26 cellular contexts compared by ENCODE assay signal in genomic region chr1:29519733-29520132, GRCh38.
A peak's percentile ranks its signal among the peaks of the same experiment; 100 is the strongest.
DNase-seq lines count a peak whose midpoint lies in the region; ATAC-seq and TF ChIP-seq lines count a peak whose summit lies in the region.
"Had no signal": no experiment of that assay in that cellular context is flagged by ENCODE, and none has a peak within 500 bp of the region (broad histone marks: within the 10 kb centered on the region; RNA-seq: fewer than 3 reads in every experiment).

No MANE protein-coding gene starts in this region.

- no peaks in the 10 kb centered on the region for H3K4me1 ChIP-seq in tibial nerve
- H3K4me1 ChIP-seq: breast epithelium, Caco-2, right lobe of liver had no signal

- H3K9me3 Mint-ChIP-seq in WTC11 (no peaks in the 10 kb centered on the region), type B pancreatic cell (no peaks in the 10 kb centered on the region)
- H3K9me3 Mint-ChIP-seq in activated T-cell treated with anti-CD3 and anti-CD28 coated beads, Interleukin-2, amount 50 U/mL, for 4 hours, result no peaks in the 10 kb centered on the region
- H3K9me3 Mint-ChIP-seq: activated naive CD8-positive, alpha-beta T cell treated with anti-CD3 and anti-CD28 coated beads, Interleukin-2, amount 10 ng/mL, durations not matched to agents 7 days and 5 days; activated T-helper 2 cell treated with anti-CD3 and anti-CD28 coated beads, Interferon-gamma antibody, Interleukin-2, Interleukin-4, amounts not matched to agents 10 μg/mL and 5 μg/mL and 100 μg/mL, durations not matched to agents 14 hours and 24 hours and 36 hours; stimulated activated effector memory CD8-positive, alpha-beta T cell treated with anti-CD3 and anti-CD28 coated beads, Interleukin-12 subunit alpha, Interleukin-12 subunit beta, amount 100 ng/mL, for 72 hours had no signal

- H3K4me1 Mint-ChIP-seq in WTC11 (peaks cover 20% of the 10 kb centered on the region), type B pancreatic cell (ENCODE audit: unreplicated experiment) (peaks cover 14% of the 10 kb centered on the region)
- no peaks in the 10 kb centered on the region for H3K4me1 Mint-ChIP-seq in activated T-cell treated with anti-CD3 and anti-CD28 coated beads, Interleukin-2, amount 50 U/mL, for 4 hours (ENCODE audit: low read depth)
- H3K4me1 Mint-ChIP-seq: activated naive CD8-positive, alpha-beta T cell treated with anti-CD3 and anti-CD28 coated beads, Interleukin-2, amount 10 ng/mL, durations not matched to agents 7 days and 5 days; stimulated activated effector memory CD8-positive, alpha-beta T cell treated with anti-CD3 and anti-CD28 coated beads, Interleukin-12 subunit alpha, Interleukin-12 subunit beta, amount 100 ng/mL, for 72 hours had no signal

- peak; percentile 32 for DNase-seq in activated CD8-positive, alpha-beta memory T cell treated with anti-CD3 and anti-CD28 coated beads for 24 hours
- DNase-seq in activated CD8-positive, alpha-beta memory T cell treated with anti-CD3 and anti-CD28 coated beads, Interleukin-2, amount 50 U/mL, for 4 hours, result no peak
- peak; percentile 5 for DNase-seq in WTC11 (ENCODE audit: low spot score)
- peak; percentile 24 for DNase-seq in left lobe of liver (ENCODE audit: low spot score)
- peak; percentile 31 for DNase-seq in type B pancreatic cell (ENCODE audit: extremely low spot score, unreplicated experiment)
- DNase-seq in SHP77 treated with DMSO at 0.1 percent for 48 hours (lab: John Stamatoyannopoulos, UW), result no peak
- no peak for DNase-seq in activated T-cell treated with anti-CD3 and anti-CD28 coated beads, Interleukin-2, amount 50 U/mL, for 4 hours
- DNase-seq in tibial nerve (ENCODE audit: low spot score in 2 of 2), result no peak
- DNase-seq: activated CD4-positive, CD25-positive, alpha-beta regulatory T cell treated with anti-CD3 and anti-CD28 coated beads, Interleukin-2, amount 50 U/mL, for 72 hours; activated naive CD8-positive, alpha-beta T cell treated with anti-CD3 and anti-CD28 coated beads, Interleukin-2, amount 10 ng/mL, durations not matched to agents 7 days and 5 days; Caco-2; dermis blood vessel endothelial cell; foreskin fibroblast; hippocampal formation; NCI-H1436; RPMI8226; T1000 had no signal

- H3K36me3 Mint-ChIP-seq in WTC11 (no peaks in the 10 kb centered on the region), type B pancreatic cell (no peaks in the 10 kb centered on the region)
- H3K36me3 Mint-ChIP-seq in activated T-cell treated with anti-CD3 and anti-CD28 coated beads, Interleukin-2, amount 50 U/mL, for 4 hours (ENCODE audit: insufficient read depth), result no peaks in the 10 kb centered on the region
- H3K36me3 Mint-ChIP-seq: activated naive CD8-positive, alpha-beta T cell treated with anti-CD3 and anti-CD28 coated beads, Interleukin-2, amount 10 ng/mL, durations not matched to agents 7 days and 5 days; stimulated activated effector memory CD8-positive, alpha-beta T cell treated with anti-CD3 and anti-CD28 coated beads, Interleukin-12 subunit alpha, Interleukin-12 subunit beta, amount 100 ng/mL, for 72 hours had no signal

- 43 to 45% methylated on average over 9 of the region's 9 CpGs for WGBS in tibial nerve, 2 donors

- TF ChIP-seq POLR2A in tibial nerve (IDR thresholded peaks at IDR 0.05), result no peak

- POLR2A ChIA-PET in WTC11 (lab: Charles Lee), result no interaction called here

- TF ChIP-seq CTCF in WTC11 (IDR thresholded peaks at IDR 0.05) (no peak), type B pancreatic cell (conservative IDR thresholded peaks at IDR 0.05) (no peak), tibial nerve (IDR thresholded peaks at IDR 0.05) (no peak)

- no peaks in the 10 kb centered on the region for H3K9me3 ChIP-seq in tibial nerve
- H3K9me3 ChIP-seq: BLaER1, breast epithelium, Caco-2, right lobe of liver, thoracic aorta had no signal

- H3K4me3 ChIP-seq in tibial nerve, result no peak overlapping the region
- H3K4me3 ChIP-seq: BLaER1, breast epithelium, right lobe of liver, thoracic aorta had no signal

- no peak overlapping the region for H3K27ac ChIP-seq in tibial nerve
- H3K27ac ChIP-seq: BLaER1, breast epithelium, epithelial cell of prostate, right lobe of liver, thoracic aorta had no signal

- TF ChIP-seq EP300 in tibial nerve (IDR thresholded peaks at IDR 0.05), result no peak

- H3K4me3 Mint-ChIP-seq in WTC11, result no peak overlapping the region
- H3K4me3 Mint-ChIP-seq in type B pancreatic cell, result no peak overlapping the region
- no peak overlapping the region for H3K4me3 Mint-ChIP-seq in activated T-cell treated with anti-CD3 and anti-CD28 coated beads, Interleukin-2, amount 50 U/mL, for 4 hours
- H3K4me3 Mint-ChIP-seq: activated naive CD8-positive, alpha-beta T cell treated with anti-CD3 and anti-CD28 coated beads, Interleukin-2, amount 10 ng/mL, durations not matched to agents 7 days and 5 days; stimulated activated effector memory CD8-positive, alpha-beta T cell treated with anti-CD3 and anti-CD28 coated beads, Interleukin-12 subunit alpha, Interleukin-12 subunit beta, amount 100 ng/mL, for 72 hours had no signal

- CTCF ChIA-PET in WTC11 (lab: Charles Lee), result interaction anchor here (0.9 to 1.2 kb wide), 2 partner anchors 30 to 184 kb away, joined by 3 read pairs; no protein-coding TSS in a partner anchor

- no peak overlapping the region for H3K27ac Mint-ChIP-seq in WTC11
- no peak overlapping the region for H3K27ac Mint-ChIP-seq in type B pancreatic cell
- H3K27ac Mint-ChIP-seq: activated T-helper 2 cell treated with anti-CD3 and anti-CD28 coated beads, Interferon-gamma antibody, Interleukin-2, Interleukin-4, amounts not matched to agents 10 μg/mL and 5 μg/mL and 100 μg/mL, durations not matched to agents 14 hours and 24 hours and 36 hours; stimulated activated effector memory CD8-positive, alpha-beta T cell treated with anti-CD3 and anti-CD28 coated beads, Interleukin-12 subunit alpha, Interleukin-12 subunit beta, amount 100 ng/mL, for 72 hours had no signal

- H3K27me3 Mint-ChIP-seq in WTC11 (ENCODE audit: low read depth) (no peaks in the 10 kb centered on the region; the same call in 1 of the 2 replicates), type B pancreatic cell (peaks cover 33% of the 10 kb centered on the region)
- H3K27me3 Mint-ChIP-seq in activated T-cell treated with anti-CD3 and anti-CD28 coated beads, Interleukin-2, amount 50 U/mL, for 4 hours (ENCODE audit: low read depth), result peaks cover 17% of the 10 kb centered on the region
- H3K27me3 Mint-ChIP-seq: activated naive CD8-positive, alpha-beta T cell treated with anti-CD3 and anti-CD28 coated beads, Interleukin-2, amount 10 ng/mL, durations not matched to agents 7 days and 5 days had no signal

- no peaks in the 10 kb centered on the region for H3K36me3 ChIP-seq in tibial nerve
- H3K36me3 ChIP-seq: BLaER1, breast epithelium, right lobe of liver, thoracic aorta had no signal

- peaks cover 0 to 9% of the 10 kb centered on the region in 2 donors for H3K27me3 ChIP-seq in tibial nerve
- H3K27me3 ChIP-seq: BLaER1, right lobe of liver had no signal

- ATAC-seq in WTC11 (no peak), left lobe of liver (no peak)
- no peak for ATAC-seq in activated T-cell treated with anti-CD3 and anti-CD28 coated beads, Interleukin-2, amount 50 U/mL, for 4 hours
- ATAC-seq: HepG2; right lobe of liver; SK-N-SH treated with all-trans-retinoic acid at 6 μM for 48 hours; stimulated activated effector memory CD8-positive, alpha-beta T cell treated with anti-CD3 and anti-CD28 coated beads, Interleukin-12 subunit alpha, Interleukin-12 subunit beta, amount 100 ng/mL, for 72 hours had no signal

TF ChIP-seq in WTC11, 78 proteins besides CTCF, POLR2A, EP300 and RAD21 (continues in another document):
- TF ChIP-seq ZNF138 (CRISPR knock-in tag; conservative IDR thresholded peaks at IDR 0.05), result no peak
- TF ChIP-seq, protein P1, sequence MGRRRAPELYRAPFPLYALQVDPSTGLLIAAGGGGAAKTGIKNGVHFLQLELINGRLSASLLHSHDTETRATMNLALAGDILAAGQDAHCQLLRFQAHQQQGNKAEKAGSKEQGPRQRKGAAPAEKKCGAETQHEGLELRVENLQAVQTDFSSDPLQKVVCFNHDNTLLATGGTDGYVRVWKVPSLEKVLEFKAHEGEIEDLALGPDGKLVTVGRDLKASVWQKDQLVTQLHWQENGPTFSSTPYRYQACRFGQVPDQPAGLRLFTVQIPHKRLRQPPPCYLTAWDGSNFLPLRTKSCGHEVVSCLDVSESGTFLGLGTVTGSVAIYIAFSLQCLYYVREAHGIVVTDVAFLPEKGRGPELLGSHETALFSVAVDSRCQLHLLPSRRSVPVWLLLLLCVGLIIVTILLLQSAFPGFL (CRISPR knock-in tag; IDR thresholded peaks at IDR 0.05; ENCODE audit: borderline replicate concordance), result no peak
- TF ChIP-seq GABPB1 (CRISPR knock-in tag; IDR thresholded peaks at IDR 0.05), result no peak
- TF ChIP-seq, protein P2, sequence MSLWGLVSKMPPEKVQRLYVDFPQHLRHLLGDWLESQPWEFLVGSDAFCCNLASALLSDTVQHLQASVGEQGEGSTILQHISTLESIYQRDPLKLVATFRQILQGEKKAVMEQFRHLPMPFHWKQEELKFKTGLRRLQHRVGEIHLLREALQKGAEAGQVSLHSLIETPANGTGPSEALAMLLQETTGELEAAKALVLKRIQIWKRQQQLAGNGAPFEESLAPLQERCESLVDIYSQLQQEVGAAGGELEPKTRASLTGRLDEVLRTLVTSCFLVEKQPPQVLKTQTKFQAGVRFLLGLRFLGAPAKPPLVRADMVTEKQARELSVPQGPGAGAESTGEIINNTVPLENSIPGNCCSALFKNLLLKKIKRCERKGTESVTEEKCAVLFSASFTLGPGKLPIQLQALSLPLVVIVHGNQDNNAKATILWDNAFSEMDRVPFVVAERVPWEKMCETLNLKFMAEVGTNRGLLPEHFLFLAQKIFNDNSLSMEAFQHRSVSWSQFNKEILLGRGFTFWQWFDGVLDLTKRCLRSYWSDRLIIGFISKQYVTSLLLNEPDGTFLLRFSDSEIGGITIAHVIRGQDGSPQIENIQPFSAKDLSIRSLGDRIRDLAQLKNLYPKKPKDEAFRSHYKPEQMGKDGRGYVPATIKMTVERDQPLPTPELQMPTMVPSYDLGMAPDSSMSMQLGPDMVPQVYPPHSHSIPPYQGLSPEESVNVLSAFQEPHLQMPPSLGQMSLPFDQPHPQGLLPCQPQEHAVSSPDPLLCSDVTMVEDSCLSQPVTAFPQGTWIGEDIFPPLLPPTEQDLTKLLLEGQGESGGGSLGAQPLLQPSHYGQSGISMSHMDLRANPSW (CRISPR knock-in tag; conservative IDR thresholded peaks at IDR 0.05; ENCODE audit: low read depth), result no peak
- TF ChIP-seq JUN (CRISPR knock-in tag; IDR thresholded peaks at IDR 0.05), result no peak
- TF ChIP-seq ZNF416 (CRISPR knock-in tag; IDR thresholded peaks at IDR 0.05), result no peak
- no peak for TF ChIP-seq NFYB (CRISPR knock-in tag; conservative IDR thresholded peaks at IDR 0.05; ENCODE audit: low read depth)

Comparison
In these comparisons a context has a peak if more than half of its experiments do, and no peak if none do; other contexts are left out.
1. DNase-seq: peak in activated CD8-positive, alpha-beta memory T cell treated with anti-CD3 and anti-CD28 coated beads for 24 hours (single experiment), WTC11 (single experiment), left lobe of liver (single experiment) and type B pancreatic cell (single experiment); none in activated CD8-positive, alpha-beta memory T cell treated with anti-CD3 and anti-CD28 coated beads, Interleukin-2, amount 50 U/mL, for 4 hours (single experiment), SHP77 treated with DMSO at 0.1 percent for 48 hours (single experiment), activated T-cell treated with anti-CD3 and anti-CD28 coated beads, Interleukin-2, amount 50 U/mL, for 4 hours (single experiment) and tibial nerve (0 of 2).